In genomic region chr20:16394784-16395183, GRCh38 we compare ENCODE assay signal across 21 cellular contexts.
DNase-seq lines count a peak whose midpoint lies in the region; ATAC-seq, FAIRE-seq and TF ChIP-seq lines count a peak whose summit lies in the region.
"Had no signal": no experiment of that assay in that cellular context is flagged by ENCODE, and none has a peak within 500 bp of the region (broad histone marks: within the 10 kb centered on the region; RNA-seq: fewer than 3 reads in every experiment).

No MANE protein-coding gene starts in this region.

- WGBS in HepG2 (ENCODE audit: low lambda C conversion rate), result 62% methylated on average over 4 of the region's 4 CpGs
- WGBS in right lobe of liver (ENCODE audit: insufficient coverage, low coverage, low lambda C conversion rate, missing lambda C conversion rate), result 48% methylated on average over 4 of the region's 4 CpGs

- TF ChIP-seq EP300 in HepG2 (IDR thresholded peaks at IDR 0.05; ENCODE audit: low read depth in 2 of 2, low read length in 2 of 2), result no peak
- TF ChIP-seq EP300 in HepG2 (CRISPR knock-in tag; IDR thresholded peaks at IDR 0.05; ENCODE audit: borderline replicate concordance), result no peak

- H3K27me3 Mint-ChIP-seq in memory B cell, result no peaks in the 10 kb centered on the region
- no peaks in the 10 kb centered on the region for H3K27me3 Mint-ChIP-seq in activated T-helper 1 cell treated with anti-CD3 and anti-CD28 coated beads, Interleukin-12 subunit alpha, Interleukin-12 subunit beta, Interleukin-2, Interleukin-4 antibody, amounts not matched to agents 30 ng/mL and 10 ng/mL and 1 ng/mL, durations not matched to agents 14 hours and 24 hours and 36 hours (ENCODE audit: insufficient read depth)
- H3K27me3 Mint-ChIP-seq: B cell; CD4-positive, alpha-beta T cell had no signal

- no TSS peak for BruUV-seq in HepG2 (replicated peaks; lab: Mats Ljungman, UMichigan)

- no peak overlapping the region for H3K9ac ChIP-seq in HepG2 (ENCODE audit: insufficient read depth, low read depth, low read length)
- H3K9ac ChIP-seq: BLaER1 treated with 17β-estradiol and CSF1 and Interleukin-3, amounts not matched to agents 10 nM and 100 nM had no signal

- TF ChIP-seq POLR2A in HepG2 (IDR thresholded peaks at IDR 0.05; ENCODE audit: insufficient read depth in 1 of 2, low read depth in 2 of 2, low read length in 2 of 2) (no peak), right lobe of liver (IDR thresholded peaks at IDR 0.05) (no peak)

- H4K20me1 ChIP-seq in HepG2 (ENCODE audit: insufficient read depth, low read length), result no peaks in the 10 kb centered on the region
- H4K20me1 ChIP-seq: BLaER1 treated with 17β-estradiol and CSF1 and Interleukin-3, amounts not matched to agents 10 nM and 100 nM had no signal

- TF ChIP-seq CTCF in HepG2 (CRISPR knock-in tag; IDR thresholded peaks at IDR 0.05) (no peak), right lobe of liver (IDR thresholded peaks at IDR 0.05) (no peak)

- DNase-seq in HepG2 (ENCODE audit: low spot score) (no peak), right lobe of liver (no peak), memory B cell (ENCODE audit: low spot score in 2 of 2) (no peak), frontal cortex (ENCODE audit: low spot score in 2 of 2) (no peak)
- no peak for DNase-seq in activated T-helper 1 cell treated with anti-CD3 and anti-CD28 coated beads, Interleukin-12 subunit alpha, Interleukin-12 subunit beta, Interleukin-2, Interleukin-4 antibody, amounts not matched to agents 30 ng/mL and 10 ng/mL and 1 ng/mL, durations not matched to agents 14 hours and 24 hours and 36 hours (ENCODE audit: low spot score)
- DNase-seq: AML-193; Caco-2; Calu3; CD4-positive, alpha-beta T cell; CD8-positive, alpha-beta T cell; DMS79 treated with DMSO at 0.1 percent for 48 hours; GF-D8 had no signal

- in situ Hi-C loops in HepG2 (cut with HindIII; ENCODE audit: extremely low pct_ligation_motif_present, low pct_unique_long_range_greater_than_20kb), result no loop called here

- no peaks in the 10 kb centered on the region for H3K9me3 ChIP-seq in HepG2 (ENCODE audit: low read length)
- H3K9me3 ChIP-seq in right lobe of liver, result no peaks in the 10 kb centered on the region
- H3K9me3 ChIP-seq: A549, Caco-2 had no signal

- no peaks in the 10 kb centered on the region for H3K79me2 ChIP-seq in HepG2 (ENCODE audit: insufficient read depth, low read length)

- ATAC-seq in HepG2 (no peak), right lobe of liver (no peak), memory B cell (ENCODE audit: low read depth) (no peak)
- ATAC-seq: A549; CD8-positive, alpha-beta T cell had no signal

- H3K27ac ChIP-seq in HepG2 (ENCODE audit: extremely low read length, insufficient read depth, low read length) (no peak overlapping the region), right lobe of liver (no peak overlapping the region)
- H3K27ac ChIP-seq: 22Rv1; A549; BLaER1 treated with 17β-estradiol and CSF1 and Interleukin-3, amounts not matched to agents 10 nM and 100 nM; C4-2B had no signal

- no peaks in the 10 kb centered on the region for H3K9me3 Mint-ChIP-seq in memory B cell
- no peaks in the 10 kb centered on the region for H3K9me3 Mint-ChIP-seq in activated T-helper 1 cell treated with anti-CD3 and anti-CD28 coated beads, Interleukin-12 subunit alpha, Interleukin-12 subunit beta, Interleukin-2, Interleukin-4 antibody, amounts not matched to agents 30 ng/mL and 10 ng/mL and 1 ng/mL, durations not matched to agents 14 hours and 24 hours and 36 hours
- H3K9me3 Mint-ChIP-seq: CD4-positive, alpha-beta T cell; CD8-positive, alpha-beta T cell had no signal

- no peaks in the 10 kb centered on the region for H3K4me1 ChIP-seq in HepG2 (ENCODE audit: insufficient read depth, low read length)
- H3K4me1 ChIP-seq in right lobe of liver, result no peaks in the 10 kb centered on the region
- H3K4me1 ChIP-seq: A549, Caco-2 had no signal

- no peak overlapping the region for H3K4me2 ChIP-seq in HepG2 (ENCODE audit: low read depth, low read length)
- H3K4me2 ChIP-seq: A549; BLaER1 treated with 17β-estradiol and CSF1 and Interleukin-3, amounts not matched to agents 10 nM and 100 nM had no signal

- peaks cover 18% of the 10 kb centered on the region for H3K36me3 Mint-ChIP-seq in memory B cell
- no peaks in the 10 kb centered on the region for H3K36me3 Mint-ChIP-seq in activated T-helper 1 cell treated with anti-CD3 and anti-CD28 coated beads, Interleukin-12 subunit alpha, Interleukin-12 subunit beta, Interleukin-2, Interleukin-4 antibody, amounts not matched to agents 30 ng/mL and 10 ng/mL and 1 ng/mL, durations not matched to agents 14 hours and 24 hours and 36 hours (ENCODE audit: low read depth)

- intact Hi-C loops in HepG2 (cut with micrococcal nuclease; ENCODE audit: unreplicated experiment), result no loop called here
- intact Hi-C loops in right lobe of liver (cut with DNase I), result no loop called here
- intact Hi-C loops in activated T-helper 1 cell treated with anti-CD3 and anti-CD28 coated beads, Interleukin-12 subunit alpha, Interleukin-12 subunit beta, Interleukin-2, Interleukin-4 antibody, amounts not matched to agents 30 ng/mL and 10 ng/mL and 1 ng/mL, durations not matched to agents 14 hours and 24 hours and 36 hours (cut with micrococcal nuclease), result no loop called here

- H3K4me3 Mint-ChIP-seq in memory B cell, result no peak overlapping the region
- H3K4me3 Mint-ChIP-seq in activated T-helper 1 cell treated with anti-CD3 and anti-CD28 coated beads, Interleukin-12 subunit alpha, Interleukin-12 subunit beta, Interleukin-2, Interleukin-4 antibody, amounts not matched to agents 30 ng/mL and 10 ng/mL and 1 ng/mL, durations not matched to agents 14 hours and 24 hours and 36 hours, result no peak overlapping the region
- H3K4me3 Mint-ChIP-seq: B cell; CD4-positive, alpha-beta T cell; CD8-positive, alpha-beta T cell had no signal

- FAIRE-seq in HepG2 (lab: Jason Lieb, UNC), result no peak
- no peak for FAIRE-seq in frontal cortex (lab: Jason Lieb, UNC)
- FAIRE-seq: D721Med, G401.6, GM12891, GM19239 had no signal

- H3K4me3 ChIP-seq in HepG2 (replicated peaks in 1 of 3; ENCODE audit: insufficient read depth in 1 of 3, low read depth in 2 of 3, low read length in 3 of 3) (no peak overlapping the region), right lobe of liver (no peak overlapping the region)
- H3K4me3 ChIP-seq: A549; BLaER1 treated with 17β-estradiol and CSF1 and Interleukin-3, amounts not matched to agents 10 nM and 100 nM had no signal

- POLR2A ChIA-PET in HepG2 (lab: Yijun Ruan, JAX), result no interaction called here

- no peak overlapping the region for H2AFZ ChIP-seq in HepG2 (ENCODE audit: low read length)

- peak overlapping the region; percentile 51 for H3K27ac Mint-ChIP-seq in memory B cell
- H3K27ac Mint-ChIP-seq in activated T-helper 1 cell treated with anti-CD3 and anti-CD28 coated beads, Interleukin-12 subunit alpha, Interleukin-12 subunit beta, Interleukin-2, Interleukin-4 antibody, amounts not matched to agents 30 ng/mL and 10 ng/mL and 1 ng/mL, durations not matched to agents 14 hours and 24 hours and 36 hours, result no peak overlapping the region
- H3K27ac Mint-ChIP-seq: B cell; CD4-positive, alpha-beta T cell; CD8-positive, alpha-beta T cell had no signal

- TF ChIP-seq RAD21 in HepG2 (CRISPR knock-in tag; IDR thresholded peaks at IDR 0.05), result no peak

- H3K4me1 Mint-ChIP-seq in memory B cell, result peaks cover 30% of the 10 kb centered on the region
- H3K4me1 Mint-ChIP-seq in activated T-helper 1 cell treated with anti-CD3 and anti-CD28 coated beads, Interleukin-12 subunit alpha, Interleukin-12 subunit beta, Interleukin-2, Interleukin-4 antibody, amounts not matched to agents 30 ng/mL and 10 ng/mL and 1 ng/mL, durations not matched to agents 14 hours and 24 hours and 36 hours (ENCODE audit: low read depth), result no peaks in the 10 kb centered on the region

- no peaks in the 10 kb centered on the region for H3K27me3 ChIP-seq in HepG2 (ENCODE audit: control insufficient read depth in 1 of 2, insufficient read depth in 2 of 2, low read length in 2 of 2)
- H3K27me3 ChIP-seq in right lobe of liver, result no peaks in the 10 kb centered on the region
- H3K27me3 ChIP-seq: BLaER1 treated with 17β-estradiol and CSF1 and Interleukin-3, amounts not matched to agents 10 nM and 100 nM had no signal

- CTCF ChIA-PET in HepG2 (lab: Yijun Ruan, JAX; ENCODE audit: low intra/inter-chr PET ratio, low total read pairs), result no interaction called here

- H3K36me3 ChIP-seq in HepG2 (replicated peaks in 1 of 2; ENCODE audit: control insufficient read depth in 1 of 2, insufficient read depth in 2 of 2, low read length in 2 of 2) (no peaks in the 10 kb centered on the region; a peak in 2 of 5 replicates), right lobe of liver (no peaks in the 10 kb centered on the region)

TF ChIP-seq in HepG2, 621 proteins besides CTCF, POLR2A, EP300 and RAD21 (continues in another document):
- TF ChIP-seq MXD1 (CRISPR knock-in tag; IDR thresholded peaks at IDR 0.05) (no peak), BCL6 (CRISPR knock-in tag; IDR thresholded peaks at IDR 0.05) (peak; percentile 87), RELA (CRISPR knock-in tag; IDR thresholded peaks at IDR 0.05) (no peak), YEATS4 (CRISPR knock-in tag; IDR thresholded peaks at IDR 0.05; ENCODE audit: borderline replicate concordance) (no peak), HMGXB4 (CRISPR knock-in tag; IDR thresholded peaks at IDR 0.05; ENCODE audit: borderline replicate concordance in 1 of 2, low read depth in 1 of 2) (no peak), SYNCRIP (IDR thresholded peaks at IDR 0.05; ENCODE audit: insufficient read depth, low read depth, low read length) (no peak), ZNF331 (CRISPR knock-in tag; IDR thresholded peaks at IDR 0.05) (no peak), RARA (CRISPR knock-in tag; IDR thresholded peaks at IDR 0.05) (peak; percentile 57; the same call in 1 of the 2 replicates)
